1 cellular context compared by ENCODE assay signal in the genomic region with DNA sequence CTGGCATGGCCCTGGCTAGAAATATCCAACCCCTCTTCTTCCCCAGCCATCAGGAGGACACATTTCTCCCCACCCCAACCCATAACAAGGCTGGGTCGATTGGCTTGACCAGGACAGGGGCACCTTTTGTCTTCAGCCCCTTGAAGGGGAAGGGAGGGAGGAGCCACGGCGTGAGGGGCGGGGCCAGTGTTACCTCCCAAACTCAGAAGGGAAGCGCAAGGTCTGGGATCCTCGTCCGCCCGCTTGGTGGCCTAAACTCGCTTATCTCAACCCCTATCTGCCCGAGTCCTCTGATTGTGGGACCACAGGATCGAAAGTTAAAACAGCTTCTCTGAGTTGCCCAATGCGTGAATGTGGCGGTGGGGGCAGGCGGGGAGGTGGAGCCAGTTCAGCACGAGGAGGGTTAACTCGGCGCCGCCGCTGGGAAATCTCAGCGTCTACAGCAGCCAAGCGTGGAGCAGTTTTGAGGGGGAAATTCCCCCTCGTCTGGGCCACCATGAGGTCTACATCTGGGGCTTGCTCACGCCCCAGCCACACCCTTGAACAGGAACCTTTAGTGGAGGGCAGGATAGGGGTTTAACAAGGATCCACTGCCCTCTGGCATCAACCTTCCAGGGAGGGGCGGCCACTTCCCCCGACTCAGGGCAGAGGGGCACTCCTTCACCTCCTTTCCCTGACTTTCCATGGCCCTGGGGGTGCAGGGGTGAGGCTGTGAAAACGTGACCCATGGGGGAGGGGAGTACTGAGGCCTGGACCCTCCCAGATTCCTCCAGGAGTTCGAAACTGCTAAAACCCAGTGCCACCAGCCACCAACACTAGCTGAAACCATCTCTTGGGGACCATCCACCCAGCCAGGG.
TF ChIP-seq lines count a peak whose summit lies in the region.

No MANE protein-coding gene starts in this region.

TF ChIP-seq in K562, 482 proteins besides CTCF, POLR2A, EP300 and RAD21 (continues in another document):
- TF ChIP-seq RBBP5 (IDR thresholded peaks at IDR 0.05; ENCODE audit: borderline replicate concordance, insufficient read depth, low read length, poor library complexity, severe bottlenecking) (peak; percentile 33), TAL1 (IDR thresholded peaks at IDR 0.05) (no peak), REST (CRISPR knock-in tag; IDR thresholded peaks at IDR 0.05; ENCODE audit: low read depth) (no peak), NRF1 (conservative IDR thresholded peaks at IDR 0.05 in 1 of 2, IDR thresholded peaks at IDR 0.05 in 1 of 2) (peak; percentile 50 to 61; a peak in 3 of 4 replicates), MAZ (CRISPR knock-in tag; conservative IDR thresholded peaks at IDR 0.05 in 1 of 2, IDR thresholded peaks at IDR 0.05 in 1 of 2) (peak; percentile 16 to 68; a peak in 1 of 4 replicates), KDM1A (IDR thresholded peaks at IDR 0.05) (peak; percentile 11 to 35; a peak in 1 of 4 replicates), BRD4 (IDR thresholded peaks at IDR 0.05) (no peak), EP400 (IDR thresholded peaks at IDR 0.05) (peak; percentile 18; the same call in 1 of the 2 replicates), ZNF766 (CRISPR knock-in tag; conservative IDR thresholded peaks at IDR 0.05) (0 out of 2 replicates have a peak, but pooled peaks have one; percentile 37), RFX5 (IDR thresholded peaks at IDR 0.05; ENCODE audit: low read depth, low read length) (no peak), ARID1B (IDR thresholded peaks at IDR 0.05) (0 out of 2 replicates have a peak, but pooled peaks have one; percentile 37), BDP1 (IDR thresholded peaks at IDR 0.05; ENCODE audit: insufficient read depth, insufficient read length) (no peak), TFAP4 (CRISPR knock-in tag; IDR thresholded peaks at IDR 0.05; ENCODE audit: borderline replicate concordance) (0 out of 2 replicates have a peak, but pooled peaks have one; percentile 26), VEZF1 (CRISPR knock-in tag; IDR thresholded peaks at IDR 0.05) (peak; percentile 68), GATA2 (CRISPR knock-in tag; IDR thresholded peaks at IDR 0.05) (peak; percentile 77), RBFOX2 (IDR thresholded peaks at IDR 0.05; ENCODE audit: low read depth, low read length) (peak; percentile 47; the same call in 1 of the 2 replicates), JUND (IDR thresholded peaks at IDR 0.05; ENCODE audit: borderline replicate concordance, low read depth, low read length) (peak; percentile 36; the same call in 1 of the 2 replicates), JUND (tag; IDR thresholded peaks at IDR 0.05; ENCODE audit: borderline replicate concordance, low read depth, low read length) (no peak; the same call in 2 of the 3 replicates), SOX6 (IDR thresholded peaks at IDR 0.05) (peak; percentile 15; the same call in 1 of the 2 replicates), TCF3 (CRISPR knock-in tag; IDR thresholded peaks at IDR 0.05) (no peak), PCBP2 (IDR thresholded peaks at IDR 0.05; ENCODE audit: low read depth, low read length, poor library complexity, severe bottlenecking) (no peak)
- TF ChIP-seq, protein P1, sequence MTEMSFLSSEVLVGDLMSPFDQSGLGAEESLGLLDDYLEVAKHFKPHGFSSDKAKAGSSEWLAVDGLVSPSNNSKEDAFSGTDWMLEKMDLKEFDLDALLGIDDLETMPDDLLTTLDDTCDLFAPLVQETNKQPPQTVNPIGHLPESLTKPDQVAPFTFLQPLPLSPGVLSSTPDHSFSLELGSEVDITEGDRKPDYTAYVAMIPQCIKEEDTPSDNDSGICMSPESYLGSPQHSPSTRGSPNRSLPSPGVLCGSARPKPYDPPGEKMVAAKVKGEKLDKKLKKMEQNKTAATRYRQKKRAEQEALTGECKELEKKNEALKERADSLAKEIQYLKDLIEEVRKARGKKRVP (CRISPR knock-in tag; IDR thresholded peaks at IDR 0.05), result 0 out of 2 replicates have a peak, but pooled peaks have one; percentile 33
- TF ChIP-seq, protein P2, sequence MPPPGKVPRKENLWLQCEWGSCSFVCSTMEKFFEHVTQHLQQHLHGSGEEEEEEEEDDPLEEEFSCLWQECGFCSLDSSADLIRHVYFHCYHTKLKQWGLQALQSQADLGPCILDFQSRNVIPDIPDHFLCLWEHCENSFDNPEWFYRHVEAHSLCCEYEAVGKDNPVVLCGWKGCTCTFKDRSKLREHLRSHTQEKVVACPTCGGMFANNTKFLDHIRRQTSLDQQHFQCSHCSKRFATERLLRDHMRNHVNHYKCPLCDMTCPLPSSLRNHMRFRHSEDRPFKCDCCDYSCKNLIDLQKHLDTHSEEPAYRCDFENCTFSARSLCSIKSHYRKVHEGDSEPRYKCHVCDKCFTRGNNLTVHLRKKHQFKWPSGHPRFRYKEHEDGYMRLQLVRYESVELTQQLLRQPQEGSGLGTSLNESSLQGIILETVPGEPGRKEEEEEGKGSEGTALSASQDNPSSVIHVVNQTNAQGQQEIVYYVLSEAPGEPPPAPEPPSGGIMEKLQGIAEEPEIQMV (tag; conservative IDR thresholded peaks at IDR 0.05; ENCODE audit: low read depth), result no peak
- TF ChIP-seq, protein P3, sequence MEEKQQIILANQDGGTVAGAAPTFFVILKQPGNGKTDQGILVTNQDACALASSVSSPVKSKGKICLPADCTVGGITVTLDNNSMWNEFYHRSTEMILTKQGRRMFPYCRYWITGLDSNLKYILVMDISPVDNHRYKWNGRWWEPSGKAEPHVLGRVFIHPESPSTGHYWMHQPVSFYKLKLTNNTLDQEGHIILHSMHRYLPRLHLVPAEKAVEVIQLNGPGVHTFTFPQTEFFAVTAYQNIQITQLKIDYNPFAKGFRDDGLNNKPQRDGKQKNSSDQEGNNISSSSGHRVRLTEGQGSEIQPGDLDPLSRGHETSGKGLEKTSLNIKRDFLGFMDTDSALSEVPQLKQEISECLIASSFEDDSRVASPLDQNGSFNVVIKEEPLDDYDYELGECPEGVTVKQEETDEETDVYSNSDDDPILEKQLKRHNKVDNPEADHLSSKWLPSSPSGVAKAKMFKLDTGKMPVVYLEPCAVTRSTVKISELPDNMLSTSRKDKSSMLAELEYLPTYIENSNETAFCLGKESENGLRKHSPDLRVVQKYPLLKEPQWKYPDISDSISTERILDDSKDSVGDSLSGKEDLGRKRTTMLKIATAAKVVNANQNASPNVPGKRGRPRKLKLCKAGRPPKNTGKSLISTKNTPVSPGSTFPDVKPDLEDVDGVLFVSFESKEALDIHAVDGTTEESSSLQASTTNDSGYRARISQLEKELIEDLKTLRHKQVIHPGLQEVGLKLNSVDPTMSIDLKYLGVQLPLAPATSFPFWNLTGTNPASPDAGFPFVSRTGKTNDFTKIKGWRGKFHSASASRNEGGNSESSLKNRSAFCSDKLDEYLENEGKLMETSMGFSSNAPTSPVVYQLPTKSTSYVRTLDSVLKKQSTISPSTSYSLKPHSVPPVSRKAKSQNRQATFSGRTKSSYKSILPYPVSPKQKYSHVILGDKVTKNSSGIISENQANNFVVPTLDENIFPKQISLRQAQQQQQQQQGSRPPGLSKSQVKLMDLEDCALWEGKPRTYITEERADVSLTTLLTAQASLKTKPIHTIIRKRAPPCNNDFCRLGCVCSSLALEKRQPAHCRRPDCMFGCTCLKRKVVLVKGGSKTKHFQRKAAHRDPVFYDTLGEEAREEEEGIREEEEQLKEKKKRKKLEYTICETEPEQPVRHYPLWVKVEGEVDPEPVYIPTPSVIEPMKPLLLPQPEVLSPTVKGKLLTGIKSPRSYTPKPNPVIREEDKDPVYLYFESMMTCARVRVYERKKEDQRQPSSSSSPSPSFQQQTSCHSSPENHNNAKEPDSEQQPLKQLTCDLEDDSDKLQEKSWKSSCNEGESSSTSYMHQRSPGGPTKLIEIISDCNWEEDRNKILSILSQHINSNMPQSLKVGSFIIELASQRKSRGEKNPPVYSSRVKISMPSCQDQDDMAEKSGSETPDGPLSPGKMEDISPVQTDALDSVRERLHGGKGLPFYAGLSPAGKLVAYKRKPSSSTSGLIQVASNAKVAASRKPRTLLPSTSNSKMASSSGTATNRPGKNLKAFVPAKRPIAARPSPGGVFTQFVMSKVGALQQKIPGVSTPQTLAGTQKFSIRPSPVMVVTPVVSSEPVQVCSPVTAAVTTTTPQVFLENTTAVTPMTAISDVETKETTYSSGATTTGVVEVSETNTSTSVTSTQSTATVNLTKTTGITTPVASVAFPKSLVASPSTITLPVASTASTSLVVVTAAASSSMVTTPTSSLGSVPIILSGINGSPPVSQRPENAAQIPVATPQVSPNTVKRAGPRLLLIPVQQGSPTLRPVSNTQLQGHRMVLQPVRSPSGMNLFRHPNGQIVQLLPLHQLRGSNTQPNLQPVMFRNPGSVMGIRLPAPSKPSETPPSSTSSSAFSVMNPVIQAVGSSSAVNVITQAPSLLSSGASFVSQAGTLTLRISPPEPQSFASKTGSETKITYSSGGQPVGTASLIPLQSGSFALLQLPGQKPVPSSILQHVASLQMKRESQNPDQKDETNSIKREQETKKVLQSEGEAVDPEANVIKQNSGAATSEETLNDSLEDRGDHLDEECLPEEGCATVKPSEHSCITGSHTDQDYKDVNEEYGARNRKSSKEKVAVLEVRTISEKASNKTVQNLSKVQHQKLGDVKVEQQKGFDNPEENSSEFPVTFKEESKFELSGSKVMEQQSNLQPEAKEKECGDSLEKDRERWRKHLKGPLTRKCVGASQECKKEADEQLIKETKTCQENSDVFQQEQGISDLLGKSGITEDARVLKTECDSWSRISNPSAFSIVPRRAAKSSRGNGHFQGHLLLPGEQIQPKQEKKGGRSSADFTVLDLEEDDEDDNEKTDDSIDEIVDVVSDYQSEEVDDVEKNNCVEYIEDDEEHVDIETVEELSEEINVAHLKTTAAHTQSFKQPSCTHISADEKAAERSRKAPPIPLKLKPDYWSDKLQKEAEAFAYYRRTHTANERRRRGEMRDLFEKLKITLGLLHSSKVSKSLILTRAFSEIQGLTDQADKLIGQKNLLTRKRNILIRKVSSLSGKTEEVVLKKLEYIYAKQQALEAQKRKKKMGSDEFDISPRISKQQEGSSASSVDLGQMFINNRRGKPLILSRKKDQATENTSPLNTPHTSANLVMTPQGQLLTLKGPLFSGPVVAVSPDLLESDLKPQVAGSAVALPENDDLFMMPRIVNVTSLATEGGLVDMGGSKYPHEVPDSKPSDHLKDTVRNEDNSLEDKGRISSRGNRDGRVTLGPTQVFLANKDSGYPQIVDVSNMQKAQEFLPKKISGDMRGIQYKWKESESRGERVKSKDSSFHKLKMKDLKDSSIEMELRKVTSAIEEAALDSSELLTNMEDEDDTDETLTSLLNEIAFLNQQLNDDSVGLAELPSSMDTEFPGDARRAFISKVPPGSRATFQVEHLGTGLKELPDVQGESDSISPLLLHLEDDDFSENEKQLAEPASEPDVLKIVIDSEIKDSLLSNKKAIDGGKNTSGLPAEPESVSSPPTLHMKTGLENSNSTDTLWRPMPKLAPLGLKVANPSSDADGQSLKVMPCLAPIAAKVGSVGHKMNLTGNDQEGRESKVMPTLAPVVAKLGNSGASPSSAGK (IDR thresholded peaks at IDR 0.05), result peak; percentile 72
- TF ChIP-seq, protein P4, sequence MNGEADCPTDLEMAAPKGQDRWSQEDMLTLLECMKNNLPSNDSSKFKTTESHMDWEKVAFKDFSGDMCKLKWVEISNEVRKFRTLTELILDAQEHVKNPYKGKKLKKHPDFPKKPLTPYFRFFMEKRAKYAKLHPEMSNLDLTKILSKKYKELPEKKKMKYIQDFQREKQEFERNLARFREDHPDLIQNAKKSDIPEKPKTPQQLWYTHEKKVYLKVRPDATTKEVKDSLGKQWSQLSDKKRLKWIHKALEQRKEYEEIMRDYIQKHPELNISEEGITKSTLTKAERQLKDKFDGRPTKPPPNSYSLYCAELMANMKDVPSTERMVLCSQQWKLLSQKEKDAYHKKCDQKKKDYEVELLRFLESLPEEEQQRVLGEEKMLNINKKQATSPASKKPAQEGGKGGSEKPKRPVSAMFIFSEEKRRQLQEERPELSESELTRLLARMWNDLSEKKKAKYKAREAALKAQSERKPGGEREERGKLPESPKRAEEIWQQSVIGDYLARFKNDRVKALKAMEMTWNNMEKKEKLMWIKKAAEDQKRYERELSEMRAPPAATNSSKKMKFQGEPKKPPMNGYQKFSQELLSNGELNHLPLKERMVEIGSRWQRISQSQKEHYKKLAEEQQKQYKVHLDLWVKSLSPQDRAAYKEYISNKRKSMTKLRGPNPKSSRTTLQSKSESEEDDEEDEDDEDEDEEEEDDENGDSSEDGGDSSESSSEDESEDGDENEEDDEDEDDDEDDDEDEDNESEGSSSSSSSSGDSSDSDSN (IDR thresholded peaks at IDR 0.05; ENCODE audit: borderline replicate concordance in 1 of 2, low read depth in 2 of 2, low read length in 2 of 2), result no peak
